12 cellular contexts compared by ENCODE assay signal in the genomic region with DNA sequence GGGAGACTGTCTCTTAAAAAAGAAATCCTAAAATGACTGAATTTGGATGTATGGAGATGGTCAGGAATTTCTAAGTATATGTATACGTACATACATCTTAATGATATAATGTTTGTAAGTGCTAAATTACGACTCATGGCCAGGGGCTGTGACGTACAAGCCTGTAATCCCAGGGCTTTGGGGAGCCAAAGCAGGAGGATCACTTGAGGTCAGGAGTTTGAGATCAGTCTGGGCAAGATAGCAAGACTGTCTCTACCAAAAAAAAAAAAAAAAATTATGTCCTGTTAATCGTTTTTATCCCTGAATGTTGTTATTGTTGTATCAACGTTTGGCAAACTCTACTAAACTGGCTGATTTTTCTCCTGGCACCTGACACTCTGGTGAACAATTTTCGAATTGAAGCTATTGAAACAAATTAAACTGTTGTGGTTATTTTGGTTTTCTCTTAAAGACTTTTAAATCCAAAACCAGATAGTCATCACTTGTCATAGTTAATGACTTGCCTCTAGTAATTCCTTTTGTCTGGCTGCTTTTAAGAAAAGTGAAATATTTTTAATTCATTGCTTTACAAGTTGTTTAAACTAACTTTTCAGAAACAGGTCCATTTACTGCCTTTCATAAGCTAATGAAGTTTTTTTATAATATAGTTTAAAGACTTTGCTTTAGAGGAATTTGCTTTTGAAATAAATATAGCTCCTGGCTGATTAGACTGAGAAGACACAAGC. TPM values are rescaled to one million over a fixed set of nuclear protein-coding genes. Genes with fewer than 3 reads are reported as not detected.
A peak's percentile ranks its signal among the peaks of the same experiment; 100 is the strongest.
DNase-seq lines count a peak whose midpoint lies in the region; ATAC-seq, FAIRE-seq and TF ChIP-seq lines count a peak whose summit lies in the region.
"Had no signal": no experiment of that assay in that cellular context is flagged by ENCODE, and none has a peak within 500 bp of the region (broad histone marks: within the 10 kb centered on the region; RNA-seq: fewer than 3 reads in every experiment).

No MANE protein-coding gene starts in this region.

- peaks cover 41% of the 10 kb centered on the region for H3K4me1 ChIP-seq in GM23338 (ENCODE audit: insufficient read depth)

- H3K36me3 Mint-ChIP-seq in GM23338 (ENCODE audit: low read depth), result peaks cover 61% of the 10 kb centered on the region
- peaks cover 7% of the 10 kb centered on the region for H3K36me3 Mint-ChIP-seq in chondrocyte (ENCODE audit: low read depth)
- peaks cover 12% of the 10 kb centered on the region for H3K36me3 Mint-ChIP-seq in progenitor cell of endocrine pancreas (ENCODE audit: insufficient read depth)

- H3K27ac ChIP-seq in GM23338 (ENCODE audit: low read depth), result no peak overlapping the region

- ATAC-seq in GM23338, result no peak
- no peak for ATAC-seq in esophagus mucosa

- H3K9me3 Mint-ChIP-seq in GM23338 (no peaks in the 10 kb centered on the region), chondrocyte (ENCODE audit: low read depth) (no peaks in the 10 kb centered on the region), progenitor cell of endocrine pancreas (ENCODE audit: low read depth) (no peaks in the 10 kb centered on the region)

- H3K4me3 Mint-ChIP-seq in GM23338 (no peak overlapping the region), chondrocyte (ENCODE audit: unreplicated experiment) (peak overlapping the region; percentile 28), progenitor cell of endocrine pancreas (ENCODE audit: low read depth) (no peak overlapping the region)

- H3K27me3 Mint-ChIP-seq in GM23338 (ENCODE audit: insufficient read depth, low read depth, poor library complexity) (peaks cover 6% of the 10 kb centered on the region), chondrocyte (ENCODE audit: low read depth) (no peaks in the 10 kb centered on the region), progenitor cell of endocrine pancreas (no peaks in the 10 kb centered on the region)

- peaks cover 100% of the 10 kb centered on the region for H3K79me2 ChIP-seq in GM23338 (replicated peaks; ENCODE audit: insufficient read depth)

- no peak for DNase-seq in GM23338 (ENCODE audit: low spot score)
- peak; percentile 16 for DNase-seq in RPMI7951 (ENCODE audit: low read depth)
- no peak for DNase-seq in chondrocyte (ENCODE audit: low spot score)
- no peak for DNase-seq in progenitor cell of endocrine pancreas (ENCODE audit: low spot score, unreplicated experiment)
- DNase-seq in GM12892 (ENCODE audit: insufficient read length), result no peak
- DNase-seq in RPMI8226, result no peak
- DNase-seq in C1 segment of cervical spinal cord (lab: John Stamatoyannopoulos, UW), result no peak
- DNase-seq: Karpas-422; stimulated activated CD4-positive, alpha-beta T cell treated with anti-CD3 and anti-CD28 coated beads, Interleukin-1b, Interleukin-23, amount 100 ng/mL, for 48 hours had no signal

- H3K4me2 ChIP-seq in GM23338, result 0 out of 2 replicates have a peak overlapping the region, but pooled peaks have one; percentile 31

- H3K27ac Mint-ChIP-seq in GM23338, result no peak overlapping the region
- H3K27ac Mint-ChIP-seq in chondrocyte (ENCODE audit: unreplicated experiment), result peak overlapping the region; percentile 57
- H3K27ac Mint-ChIP-seq in progenitor cell of endocrine pancreas, result peak overlapping the region; percentile 74

- peaks cover 95% of the 10 kb centered on the region for H4K20me1 ChIP-seq in GM23338 (replicated peaks; ENCODE audit: insufficient read depth)

- no peak for TF ChIP-seq POLR2A in GM12892 (IDR thresholded peaks at IDR 0.05; ENCODE audit: low read depth, low read length)

- no peaks in the 10 kb centered on the region for H3F3A ChIP-seq in GM23338 (replicated peaks; ENCODE audit: low read depth)

- no peaks in the 10 kb centered on the region for H3K9me2 ChIP-seq in GM23338 (ENCODE audit: insufficient read depth)

- peaks cover 27% of the 10 kb centered on the region for H3K36me3 ChIP-seq in GM23338 (ENCODE audit: insufficient read depth)

- no peak for FAIRE-seq in GM12892 (lab: Jason Lieb, UNC)
- FAIRE-seq: bronchial epithelial cell had no signal

- no peak overlapping the region for H2AFZ ChIP-seq in GM23338

- TF ChIP-seq CTCF in GM23338 (conservative IDR thresholded peaks at IDR 0.05; ENCODE audit: low read depth in 2 of 2), result no peak
- no peak for TF ChIP-seq CTCF in chondrocyte (IDR thresholded peaks at IDR 0.05)
- no peak for TF ChIP-seq CTCF in progenitor cell of endocrine pancreas (IDR thresholded peaks at IDR 0.05; ENCODE audit: unreplicated experiment)

- no peak overlapping the region for H3K4me3 ChIP-seq in GM23338
- H3K4me3 ChIP-seq: tibial nerve had no signal

- H3K27me3 ChIP-seq in GM23338 (ENCODE audit: insufficient read depth), result no peaks in the 10 kb centered on the region
- H3K27me3 ChIP-seq: tibial nerve had no signal

- H3K4me1 Mint-ChIP-seq in GM23338, result peaks cover 36% of the 10 kb centered on the region
- peaks cover 87% of the 10 kb centered on the region for H3K4me1 Mint-ChIP-seq in chondrocyte (ENCODE audit: low read depth)
- peaks cover 35% of the 10 kb centered on the region for H3K4me1 Mint-ChIP-seq in progenitor cell of endocrine pancreas (ENCODE audit: low read depth)

TF ChIP-seq in GM23338, 12 proteins besides CTCF, POLR2A, EP300 and RAD21:
- TF ChIP-seq EZH2 (IDR thresholded peaks at IDR 0.05; ENCODE audit: low read depth, unreplicated experiment) (no peak), CREB1 (CRISPR knock-in tag; IDR thresholded peaks at IDR 0.05; ENCODE audit: low read depth) (no peak), STAT1 (IDR thresholded peaks at IDR 0.05; ENCODE audit: unreplicated experiment) (no peak), POLR2AphosphoS5 (IDR thresholded peaks at IDR 0.05; ENCODE audit: low read depth) (no peak), ZNF331 (CRISPR knock-in tag; IDR thresholded peaks at IDR 0.05; ENCODE audit: low read depth) (no peak)
- TF ChIP-seq, protein P1, sequence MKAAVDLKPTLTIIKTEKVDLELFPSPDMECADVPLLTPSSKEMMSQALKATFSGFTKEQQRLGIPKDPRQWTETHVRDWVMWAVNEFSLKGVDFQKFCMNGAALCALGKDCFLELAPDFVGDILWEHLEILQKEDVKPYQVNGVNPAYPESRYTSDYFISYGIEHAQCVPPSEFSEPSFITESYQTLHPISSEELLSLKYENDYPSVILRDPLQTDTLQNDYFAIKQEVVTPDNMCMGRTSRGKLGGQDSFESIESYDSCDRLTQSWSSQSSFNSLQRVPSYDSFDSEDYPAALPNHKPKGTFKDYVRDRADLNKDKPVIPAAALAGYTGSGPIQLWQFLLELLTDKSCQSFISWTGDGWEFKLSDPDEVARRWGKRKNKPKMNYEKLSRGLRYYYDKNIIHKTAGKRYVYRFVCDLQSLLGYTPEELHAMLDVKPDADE (IDR thresholded peaks at IDR 0.05), result no peak

RNA-seq across cellular contexts. Expression of a gene that starts 7.0 kb away (rescaled TPM):
- total RNA-seq in GM23338 (2014; rRNA removed; shearing (Covaris generic)), result 491 and 520 TPM in 2 replicates
- 571 and 611 TPM in 2 replicates for polyA plus RNA-seq in GM23338 (2016; fragmentation: Nextera tagmentation; extraction: Ambion mirVana)
- 354 and 358 TPM in 2 replicates for total RNA-seq in RPMI7951 (2014; rRNA removed; shearing (Covaris generic))
- total RNA-seq in chondrocyte (491 to 545 TPM (median 512 TPM) in 3 replicates), progenitor cell of endocrine pancreas (438 and 447 TPM in 2 replicates), esophagus mucosa (128 TPM)
- polyA plus RNA-seq in GM12892 (2012; ENCODE audit: missing spikeins), result 421 TPM
